Comparison of ENCODE assay signal across 21 cellular contexts in the genomic region with DNA sequence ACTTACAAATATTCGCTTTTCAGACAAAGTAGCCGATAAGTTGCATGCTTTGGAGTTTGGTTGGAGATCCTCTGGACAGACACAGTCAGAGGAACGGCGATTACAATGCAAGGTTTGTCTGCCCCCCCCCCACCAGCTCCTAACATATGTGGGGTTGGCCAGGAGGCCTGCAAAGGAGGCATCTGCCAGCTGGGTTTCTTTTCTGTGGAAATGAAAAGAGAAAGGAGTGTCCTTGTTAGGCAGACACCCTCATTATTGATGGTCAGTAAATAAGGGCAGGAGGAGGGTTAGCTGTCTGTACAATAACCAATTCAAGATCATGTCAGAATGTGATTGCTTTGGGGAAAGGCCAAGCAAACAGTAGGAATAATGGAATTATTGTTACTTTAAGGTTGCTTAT.
DNase-seq lines count a peak whose midpoint lies in the region; ATAC-seq lines count a peak whose summit lies in the region.
"Had no signal": no experiment of that assay in that cellular context is flagged by ENCODE, and none has a peak within 500 bp of the region (broad histone marks: within the 10 kb centered on the region; RNA-seq: fewer than 3 reads in every experiment).

No MANE protein-coding gene starts in this region.

- ATAC-seq in HG03025 (IDR thresholded peaks at IDR 0.05; ENCODE audit: low FRiP score, unreplicated experiment) (no peak), HG03097 (IDR thresholded peaks at IDR 0.05; ENCODE audit: low FRiP score, unreplicated experiment) (no peak), HG02840 (IDR thresholded peaks at IDR 0.05; ENCODE audit: low FRiP score, unreplicated experiment) (no peak)
- ATAC-seq: body of pancreas, left lobe of liver, SK-N-SH treated with all-trans-retinoic acid at 6 μM for 48 hours had no signal

- DNase-seq in SHP77 (lab: John Stamatoyannopoulos, UW) (peak; percentile 9 to 14), SHP77 treated with DMSO at 0.1 percent for 48 hours (lab: John Stamatoyannopoulos, UW) (no peak), anterior cingulate cortex (lab: John Stamatoyannopoulos, UW) (peak in 41 of 58 donors; percentile 4 to 78 (median 46)), hypothalamus (lab: John Stamatoyannopoulos, UW) (peak in 32 of 51 donors; percentile 5 to 80 (median 34)), substantia nigra (lab: John Stamatoyannopoulos, UW) (peak in 43 of 49 donors; percentile 2 to 77 (median 46))
- DNase-seq: activated CD4-positive, alpha-beta T cell treated with anti-CD3 and anti-CD28 coated beads, Interleukin-2, amount 50 U/mL, for 1 hour; activated CD8-positive, alpha-beta memory T cell treated with anti-CD3 and anti-CD28 coated beads, Interleukin-2, amount 50 U/mL, for 4 hours; activated effector memory CD4-positive, alpha-beta T cell treated with Interleukin-2 at 50 U/mL for 16 hours; body of pancreas; H7; MV-4-11; NCI-H187 treated with DMSO at 0.1 percent for 48 hours had no signal

- no peak overlapping the region for H3K27ac ChIP-seq in substantia nigra (ENCODE audit: low read depth, low read length, poor library complexity, severe bottlenecking)
- H3K27ac ChIP-seq: body of pancreas, C4-2B, KMS-11, suprapubic skin, VCaP had no signal
